ENCODE assay signal across 8 cellular contexts in genomic region chr14:104138098-104138890, GRCh38. TPM values are rescaled to one million over a fixed set of nuclear protein-coding genes. Genes with fewer than 3 reads are reported as not detected.
DNase-seq lines count a peak whose midpoint lies in the region; ATAC-seq and TF ChIP-seq lines count a peak whose summit lies in the region.

Gene KIF26A, plus strand, starts transcription at chr14:104138587. Its CDS starts 136 bp downstream, at chr14:104138723.

- 0% methylated on average over 17 to 98 of the region's 103 CpGs for WGBS in testis, 2 donors

- intact Hi-C loops in lower lobe of right lung (cut with DNase I) (no loop called here), testis (cut with DNase I; ENCODE audit: low total_unique reads) (loop anchor here (5.0 kb wide), 1 partner anchor 424 kb away; no protein-coding TSS in a partner anchor)

- no peaks in the 10 kb centered on the region for H3K9me3 ChIP-seq in lower lobe of right lung
- no peaks in the 10 kb centered on the region for H3K9me3 ChIP-seq in testis

- peaks cover 29% of the 10 kb centered on the region for H3K4me1 ChIP-seq in lower lobe of right lung
- H3K4me1 ChIP-seq in testis, result peaks cover 6% of the 10 kb centered on the region

- no peak for TF ChIP-seq POLR2A in testis (IDR thresholded peaks at IDR 0.05)

- in situ Hi-C loops in brain microvascular endothelial cell (cut with HindIII; ENCODE audit: low pct_ligation_motif_present, low sequenced_read_pairs), result no loop called here

- no peak for TF ChIP-seq CTCF in brain microvascular endothelial cell (IDR thresholded peaks at IDR 0.05; ENCODE audit: low read depth, low read length, missing control alignments)
- TF ChIP-seq CTCF in lower lobe of right lung (IDR thresholded peaks at IDR 0.05), result no peak
- TF ChIP-seq CTCF in testis (IDR thresholded peaks at IDR 0.05), result no peak

- no peak within 1 kb of the TSS for H3K27ac ChIP-seq in brain microvascular endothelial cell
- H3K27ac ChIP-seq in lower lobe of right lung, result peak within 1 kb of the TSS; percentile 18
- H3K27ac ChIP-seq in testis, result no peak within 1 kb of the TSS
- no peak within 1 kb of the TSS for H3K27ac ChIP-seq in substantia nigra (ENCODE audit: low read depth, low read length, poor library complexity, severe bottlenecking)

- ATAC-seq in lower lobe of right lung, result peak; percentile 49 to 54
- no peak for ATAC-seq in GM21390 (IDR thresholded peaks at IDR 0.05; ENCODE audit: unreplicated experiment)

- H3K36me3 ChIP-seq in brain microvascular endothelial cell (replicated peaks), result no peaks in the 10 kb centered on the region
- H3K36me3 ChIP-seq in lower lobe of right lung, result no peaks in the 10 kb centered on the region
- H3K36me3 ChIP-seq in testis (ENCODE audit: low read depth, missing control alignments), result no peaks in the 10 kb centered on the region

- DNase-seq in GM03348 (ENCODE audit: low spot score) (peak; percentile 53), NCI-H524 treated with DMSO at 0.1 percent for 48 hours (lab: John Stamatoyannopoulos, UW) (peak; percentile 13), brain microvascular endothelial cell (no peak), lower lobe of right lung (peak; percentile 44), testis (peak; percentile 41), ureter (ENCODE audit: low spot score) (no peak), substantia nigra (lab: John Stamatoyannopoulos, UW) (no peak)

- H3K27me3 ChIP-seq in brain microvascular endothelial cell (replicated peaks) (peaks cover 46% of the 10 kb centered on the region), lower lobe of right lung (ENCODE audit: low read depth) (peaks cover 63% of the 10 kb centered on the region), testis (no peaks in the 10 kb centered on the region)

- peak within 1 kb of the TSS; percentile 9 for H3K4me3 ChIP-seq in brain microvascular endothelial cell (ENCODE audit: low read depth, low read length)
- H3K4me3 ChIP-seq in lower lobe of right lung, result peak within 1 kb of the TSS; percentile 62
- H3K4me3 ChIP-seq in testis, result peak within 1 kb of the TSS; percentile 49 to 56

RNA-seq across cellular contexts. Expression of gene KIF26A, which starts in this region (rescaled TPM):
- total RNA-seq in lower lobe of right lung (4.4 TPM), testis (10 to 100 TPM; 18.3 to 21.2 TPM), ureter (6.1 TPM)
- polyA plus RNA-seq in testis (ENCODE audit: insufficient read depth, low read depth, low replicate concordance), result 5.6 TPM

Comparison
In these comparisons a context has a peak if more than half of its experiments do, and no peak if none do; other contexts are left out.
1. DNase-seq: peak in GM03348 (single experiment), NCI-H524 treated with DMSO at 0.1 percent for 48 hours (single experiment), lower lobe of right lung (single experiment) and testis (single experiment); none in brain microvascular endothelial cell (single experiment), ureter (single experiment) and substantia nigra (0 of 49).
2. H3K4me3 ChIP-seq: peak in every context shown above with its lines; median percentile 62 in lower lobe of right lung; 52 in testis; 9 in brain microvascular endothelial cell.